ENCODE assay signal across 22 cellular contexts in the genomic region with DNA sequence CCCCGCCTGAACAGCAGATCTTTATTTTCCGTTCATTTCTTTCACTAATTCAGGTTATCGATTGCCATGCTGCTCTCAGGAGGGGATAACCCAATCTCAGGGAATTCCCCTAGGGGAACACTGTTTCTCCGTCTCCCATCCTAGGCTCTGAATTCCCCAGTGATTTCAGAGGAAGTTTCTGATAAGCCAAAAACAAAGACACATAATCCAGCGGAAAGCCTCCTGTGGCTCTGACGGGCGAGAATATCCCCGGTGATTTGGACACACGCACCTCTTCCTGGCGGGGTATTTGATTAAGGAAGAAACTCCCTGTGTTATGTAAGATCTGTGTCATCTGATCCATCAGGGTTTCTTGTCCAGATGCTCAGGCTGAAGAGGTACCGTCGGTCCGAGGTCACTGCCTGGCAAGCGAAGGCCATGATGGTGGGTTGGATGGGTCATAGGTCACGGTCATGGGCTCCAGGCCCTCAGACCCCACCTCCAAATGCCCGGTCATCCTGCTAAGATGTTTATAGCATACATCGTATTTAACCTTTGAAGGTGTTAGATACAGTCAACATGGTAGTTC. TPM values are rescaled to one million over a fixed set of nuclear protein-coding genes. Genes with fewer than 3 reads are reported as not detected.
DNase-seq lines count a peak whose midpoint lies in the region; ATAC-seq and TF ChIP-seq lines count a peak whose summit lies in the region.
"Had no signal": no experiment of that assay in that cellular context is flagged by ENCODE, and none has a peak within 500 bp of the region (broad histone marks: within the 10 kb centered on the region; RNA-seq: fewer than 3 reads in every experiment).

No MANE protein-coding gene starts in this region.

- H3K36me3 Mint-ChIP-seq in natural killer cell treated with Interleukin-12 subunit alpha and Interleukin-12 subunit beta and Interleukin-15 and Interleukin-18, amount 100 ng/mL, for 72 hours = peaks cover 9% of the 10 kb centered on the region
- no peaks in the 10 kb centered on the region for H3K36me3 Mint-ChIP-seq in natural killer cell
- H3K36me3 Mint-ChIP-seq in effector memory CD8-positive, alpha-beta T cell (ENCODE audit: insufficient read depth) = peaks cover 31% of the 10 kb centered on the region
- H3K36me3 Mint-ChIP-seq: CD4-positive, CD25-positive, alpha-beta regulatory T cell had no signal

- no peak overlapping the region for H3K4me3 ChIP-seq in esophagus squamous epithelium
- H3K4me3 ChIP-seq: MG63 had no signal

- intact Hi-C loops in natural killer cell (cut with micrococcal nuclease) (no loop called here), esophagus squamous epithelium (cut with DNase I) (no loop called here)

- 32 to 41% methylated on average over 12 to 17 of the region's 17 CpGs for WGBS in esophagus squamous epithelium, 2 donors

- no peak for TF ChIP-seq POLR2A in esophagus squamous epithelium (IDR thresholded peaks at IDR 0.05)

- no peaks in the 10 kb centered on the region for H3K27me3 Mint-ChIP-seq in natural killer cell treated with Interleukin-12 subunit alpha and Interleukin-12 subunit beta and Interleukin-15 and Interleukin-18, amount 100 ng/mL, for 72 hours
- H3K27me3 Mint-ChIP-seq in natural killer cell (ENCODE audit: low read depth in 2 of 2) = no peaks in the 10 kb centered on the region
- no peaks in the 10 kb centered on the region for H3K27me3 Mint-ChIP-seq in effector memory CD8-positive, alpha-beta T cell

- H3K9me3 Mint-ChIP-seq in natural killer cell treated with Interleukin-12 subunit alpha and Interleukin-12 subunit beta and Interleukin-15 and Interleukin-18, amount 100 ng/mL, for 72 hours = peaks cover 6% of the 10 kb centered on the region
- H3K9me3 Mint-ChIP-seq in natural killer cell = no peaks in the 10 kb centered on the region
- no peaks in the 10 kb centered on the region for H3K9me3 Mint-ChIP-seq in effector memory CD8-positive, alpha-beta T cell
- H3K9me3 Mint-ChIP-seq: CD4-positive, CD25-positive, alpha-beta regulatory T cell had no signal

- no peaks in the 10 kb centered on the region for H3K36me3 ChIP-seq in esophagus squamous epithelium
- H3K36me3 ChIP-seq: MG63 had no signal

- TF ChIP-seq CTCF in natural killer cell (IDR thresholded peaks at IDR 0.05) (no peak), esophagus squamous epithelium (IDR thresholded peaks at IDR 0.05) (no peak)

- peak overlapping the region in 2 of 4 donors; percentile 13 for H3K27ac ChIP-seq in esophagus squamous epithelium
- H3K27ac ChIP-seq: 22Rv1 had no signal

- H3K4me1 ChIP-seq in esophagus squamous epithelium = peaks cover 10 to 60% (median 16%) of the 10 kb centered on the region in 3 donors
- H3K4me1 ChIP-seq: Caco-2 had no signal

- peak; percentile 34 for DNase-seq in DMS53 (lab: John Stamatoyannopoulos, UW)
- DNase-seq in DMS53 treated with DMSO at 0.1 percent for 48 hours (lab: John Stamatoyannopoulos, UW; ENCODE audit: unreplicated experiment) = no peak
- no peak for DNase-seq in natural killer cell treated with Interleukin-12 subunit alpha and Interleukin-12 subunit beta and Interleukin-15 and Interleukin-18, amount 100 ng/mL, for 72 hours (ENCODE audit: low spot score)
- DNase-seq in natural killer cell = no peak
- no peak for DNase-seq in effector memory CD8-positive, alpha-beta T cell
- no peak for DNase-seq in esophagus squamous epithelium (lab: John Stamatoyannopoulos, UW)
- DNase-seq in stimulated activated naive CD4-positive, alpha-beta T cell treated with Interleukin-2 at 50 U/mL for 16 hours (lab: John Stamatoyannopoulos, UW) = no peak
- no peak for DNase-seq in NCI-H446 (lab: John Stamatoyannopoulos, UW)
- DNase-seq: Caco-2; CD4-positive, CD25-positive, alpha-beta regulatory T cell; GF-D8; HCEC 1CT; Kasumi-1; MG63; NCI-H1092; NCI-H1436 treated with DMSO at 0.1 percent for 48 hours; NCI-H2081 treated with DMSO at 0.1 percent for 48 hours; NCI-H510A treated with DMSO at 0.1 percent for 48 hours; NCI-H774; RPMI8226; SIG-M5 had no signal

- H3K4me3 Mint-ChIP-seq in natural killer cell treated with Interleukin-12 subunit alpha and Interleukin-12 subunit beta and Interleukin-15 and Interleukin-18, amount 100 ng/mL, for 72 hours = no peak overlapping the region
- no peak overlapping the region for H3K4me3 Mint-ChIP-seq in natural killer cell
- no peak overlapping the region for H3K4me3 Mint-ChIP-seq in effector memory CD8-positive, alpha-beta T cell
- H3K4me3 Mint-ChIP-seq: CD4-positive, CD25-positive, alpha-beta regulatory T cell had no signal

- no peak for ATAC-seq in natural killer cell treated with Interleukin-12 subunit alpha and Interleukin-12 subunit beta and Interleukin-15 and Interleukin-18, amount 100 ng/mL, for 72 hours
- ATAC-seq in natural killer cell = no peak
- no peak for ATAC-seq in effector memory CD8-positive, alpha-beta T cell (replicated peaks)

- H3K27ac Mint-ChIP-seq in natural killer cell treated with Interleukin-12 subunit alpha and Interleukin-12 subunit beta and Interleukin-15 and Interleukin-18, amount 100 ng/mL, for 72 hours = peak overlapping the region; percentile 93 to 100
- no peak overlapping the region for H3K27ac Mint-ChIP-seq in natural killer cell
- peak overlapping the region; percentile 44 to 74 for H3K27ac Mint-ChIP-seq in effector memory CD8-positive, alpha-beta T cell

- H3K27me3 ChIP-seq in esophagus squamous epithelium = no peaks in the 10 kb centered on the region
- H3K27me3 ChIP-seq: MG63 had no signal

- H3K4me1 Mint-ChIP-seq in natural killer cell treated with Interleukin-12 subunit alpha and Interleukin-12 subunit beta and Interleukin-15 and Interleukin-18, amount 100 ng/mL, for 72 hours (ENCODE audit: low read depth in 2 of 2) = peaks cover 31 to 42% of the 10 kb centered on the region in 2 donors
- peaks cover 39 to 42% of the 10 kb centered on the region in 2 donors for H3K4me1 Mint-ChIP-seq in natural killer cell
- peaks cover 29 to 30% of the 10 kb centered on the region in 2 donors for H3K4me1 Mint-ChIP-seq in effector memory CD8-positive, alpha-beta T cell (ENCODE audit: low read depth in 2 of 2)

- H3K9me3 ChIP-seq in esophagus squamous epithelium = no peaks in the 10 kb centered on the region
- H3K9me3 ChIP-seq: Caco-2, MG63 had no signal

RNA-seq across cellular contexts. Expression of a gene that starts 39.6 kb away (rescaled TPM):
- 100 to 1,000 TPM; 139 to 145 TPM for total RNA-seq in natural killer cell treated with Interleukin-12 subunit alpha and Interleukin-12 subunit beta and Interleukin-15 and Interleukin-18, amount 100 ng/mL, for 72 hours
- total RNA-seq in natural killer cell (100 to 1,000 TPM; 309 to 343 (median 340) TPM), esophagus squamous epithelium (100 to 1,000 TPM in 3 of 4 donors, 10 to 100 TPM in 1; 96.5 to 193 (median 160) TPM)

Comparison
In these comparisons a context has a peak if more than half of its experiments do, and no peak if none do; other contexts are left out.
1. H3K27ac Mint-ChIP-seq: peak in natural killer cell treated with Interleukin-12 subunit alpha and Interleukin-12 subunit beta and Interleukin-15 and Interleukin-18, amount 100 ng/mL, for 72 hours (2 of 2) and effector memory CD8-positive, alpha-beta T cell (2 of 2); none in natural killer cell (0 of 2).